ENCODE assay signal across 28 cellular contexts in genomic region chr15:56298723-56299122, GRCh38.
"Had no signal": no experiment of that assay in that cellular context is flagged by ENCODE, and none has a peak within 500 bp of the region (broad histone marks: within the 10 kb centered on the region; RNA-seq: fewer than 3 reads in every experiment).

No MANE protein-coding gene starts in this region.

- H3K4me1 ChIP-seq: colonic mucosa, esophagus muscularis mucosa, esophagus squamous epithelium, gastrocnemius medialis, gastroesophageal sphincter, heart left ventricle, heart right ventricle had no signal

- H3K27me3 ChIP-seq: colonic mucosa, dorsolateral prefrontal cortex, esophagus muscularis mucosa, esophagus squamous epithelium, foreskin keratinocyte, gastrocnemius medialis, gastroesophageal sphincter, heart left ventricle, heart right ventricle had no signal

- H3K9me3 ChIP-seq: colonic mucosa, esophagus squamous epithelium, gastrocnemius medialis, gastroesophageal sphincter had no signal

- H3K4me3 ChIP-seq: colonic mucosa, coronary artery, dorsolateral prefrontal cortex, esophagus muscularis mucosa, esophagus squamous epithelium, gastrocnemius medialis, gastroesophageal sphincter, heart left ventricle, heart right ventricle had no signal

- FAIRE-seq: colon, endometrium, endothelial cell of umbilical vein, frontal cortex had no signal

- H3K27ac ChIP-seq: colonic mucosa, coronary artery, dorsolateral prefrontal cortex, epithelial cell of prostate, esophagus muscularis mucosa, esophagus squamous epithelium, foreskin keratinocyte, gastrocnemius medialis, gastroesophageal sphincter, heart left ventricle, heart right ventricle had no signal

- DNase-seq: colonic mucosa; cortex of kidney; dermis blood vessel endothelial cell; dorsolateral prefrontal cortex; effector CD4-positive, alpha-beta T cell; effector CD8-positive, alpha-beta T cell; effector memory CD4-positive, alpha-beta T cell; effector memory CD8-positive, alpha-beta T cell; endodermal cell; erythroblast; esophagus squamous epithelium; foreskin fibroblast; foreskin keratinocyte; foreskin melanocyte; gastrocnemius medialis; glutamatergic neuron; head of caudate nucleus; heart left ventricle; heart right ventricle had no signal

- ATAC-seq: effector memory CD8-positive, alpha-beta T cell; esophagus mucosa; foreskin keratinocyte; gastrocnemius medialis; gastroesophageal sphincter; heart left ventricle; heart right ventricle had no signal

- H3K36me3 ChIP-seq: colonic mucosa, esophagus muscularis mucosa, esophagus squamous epithelium, gastrocnemius medialis, gastroesophageal sphincter, heart left ventricle, heart right ventricle had no signal
